Comparison of ENCODE assay signal across 13 cellular contexts in genomic region chr11:34068098-34068497, GRCh38. TPM values are rescaled to one million over a fixed set of nuclear protein-coding genes. Genes with fewer than 3 reads are reported as not detected.
A peak's percentile ranks its signal among the peaks of the same experiment; 100 is the strongest.
DNase-seq lines count a peak whose midpoint lies in the region; FAIRE-seq and TF ChIP-seq lines count a peak whose summit lies in the region.
"Had no signal": no experiment of that assay in that cellular context is flagged by ENCODE, and none has a peak within 500 bp of the region (broad histone marks: within the 10 kb centered on the region; RNA-seq: fewer than 3 reads in every experiment).

No MANE protein-coding gene starts in this region.

- intact Hi-C loops in prostate gland (cut with DNase I), result no loop called here

- H2AK5ac ChIP-seq in mesenchymal stem cell (ENCODE audit: low read length, severe bottlenecking), result no peak overlapping the region

- H3K4ac ChIP-seq in mesenchymal stem cell (ENCODE audit: low read depth in 1 of 2, low read length in 2 of 2), result no peak overlapping the region

- in situ Hi-C loops in brain microvascular endothelial cell (cut with HindIII; ENCODE audit: low pct_ligation_motif_present, low sequenced_read_pairs), result no loop called here

- no peak overlapping the region for H4K91ac ChIP-seq in mesenchymal stem cell (ENCODE audit: low read length)

- H3K18ac ChIP-seq in mesenchymal stem cell (ENCODE audit: low read depth in 1 of 2, low read length in 2 of 2), result peak overlapping the region in 1 of 2 experiments; percentile 39

- H3K36me3 ChIP-seq in brain microvascular endothelial cell (replicated peaks) (peaks cover 14% of the 10 kb centered on the region), mesenchymal stem cell (ENCODE audit: control insufficient read depth in 1 of 2, insufficient read depth in 2 of 2, low read depth in 1 of 2, low read length in 2 of 2) (peaks cover 15 to 59% of the 10 kb centered on the region in 2 experiments), prostate gland (no peaks in the 10 kb centered on the region), BE2C (peaks cover 7% of the 10 kb centered on the region)

- no peak overlapping the region for H2BK5ac ChIP-seq in mesenchymal stem cell (ENCODE audit: low read depth, low read length, poor library complexity, severe bottlenecking)

- no peak overlapping the region for H2AFZ ChIP-seq in mesenchymal stem cell (ENCODE audit: low read depth, low read length)

- H3K9ac ChIP-seq in mesenchymal stem cell (ENCODE audit: low read length), result no peak overlapping the region

- no peak for TF ChIP-seq CTCF in brain microvascular endothelial cell (IDR thresholded peaks at IDR 0.05; ENCODE audit: low read depth, low read length, missing control alignments)
- TF ChIP-seq CTCF in prostate gland (IDR thresholded peaks at IDR 0.05), result no peak
- TF ChIP-seq CTCF in BE2C (IDR thresholded peaks at IDR 0.05; ENCODE audit: low read depth, low read length), result no peak

- no peak overlapping the region for H4K8ac ChIP-seq in mesenchymal stem cell (ENCODE audit: low read length)

- no peaks in the 10 kb centered on the region for H3K79me1 ChIP-seq in mesenchymal stem cell (replicated peaks; ENCODE audit: low read length, poor library complexity, severe bottlenecking)

- WGBS in mesenchymal stem cell, result 95% methylated on average over 2 of the region's 2 CpGs
- 46% methylated on average over 2 of the region's 2 CpGs for WGBS in prostate gland

- H3K4me1 ChIP-seq in mesenchymal stem cell (ENCODE audit: control insufficient read depth, insufficient read depth, low read depth, low read length) (peaks cover 4% of the 10 kb centered on the region), prostate gland (replicated peaks) (peaks cover 6% of the 10 kb centered on the region), BE2C (no peaks in the 10 kb centered on the region; the same call in 1 of the 2 replicates)

- no peaks in the 10 kb centered on the region for H3K9me3 ChIP-seq in mesenchymal stem cell (ENCODE audit: control insufficient read depth, low read length)
- no peaks in the 10 kb centered on the region for H3K9me3 ChIP-seq in prostate gland
- no peaks in the 10 kb centered on the region for H3K9me3 ChIP-seq in BE2C

- H2BK12ac ChIP-seq in mesenchymal stem cell (ENCODE audit: low read length in 2 of 2), result no peak overlapping the region

- TF ChIP-seq POLR2A in prostate gland (IDR thresholded peaks at IDR 0.05), result no peak

- H3K27me3 ChIP-seq in brain microvascular endothelial cell (replicated peaks) (no peaks in the 10 kb centered on the region), mesenchymal stem cell (ENCODE audit: control insufficient read depth in 1 of 2, insufficient read depth in 1 of 2, low read length in 2 of 2) (no peaks in the 10 kb centered on the region), prostate gland (replicated peaks; ENCODE audit: insufficient read depth) (no peaks in the 10 kb centered on the region), BE2C (no peaks in the 10 kb centered on the region)

- H3K14ac ChIP-seq in mesenchymal stem cell (ENCODE audit: low read length in 2 of 2), result no peak overlapping the region

- H3K27ac ChIP-seq in brain microvascular endothelial cell (no peak overlapping the region), mesenchymal stem cell (ENCODE audit: low read length, poor library complexity, severe bottlenecking) (no peak overlapping the region), prostate gland (no peak overlapping the region)

- FAIRE-seq in HTR-8/SVneo (lab: Jason Lieb, UNC), result no peak
- FAIRE-seq: frontal cortex, urothelium cell line had no signal

- peak; percentile 10 for DNase-seq in DMS79 (lab: John Stamatoyannopoulos, UW)
- DNase-seq in LHCN-M2 (ENCODE audit: low read depth), result peak; percentile 48
- peak; percentile 55 for DNase-seq in brain microvascular endothelial cell
- peak; percentile 33 for DNase-seq in mesenchymal stem cell
- DNase-seq in effector CD8-positive, alpha-beta T cell (lab: John Stamatoyannopoulos, UW), result no peak
- no peak for DNase-seq in prostate gland (ENCODE audit: low spot score)
- no peak for DNase-seq in BE2C
- no peak for DNase-seq in HTR-8/SVneo (ENCODE audit: insufficient read length, low spot score)
- DNase-seq: activated CD4-positive, alpha-beta T cell treated with anti-CD3 and anti-CD28 coated beads, Interleukin-2, amount 50 U/mL, for 4 hours; NCI-H2171 treated with DMSO at 0.1 percent for 48 hours had no signal

- H3K4me3 ChIP-seq in brain microvascular endothelial cell (ENCODE audit: low read depth, low read length) (no peak overlapping the region), mesenchymal stem cell (ENCODE audit: insufficient read depth in 1 of 2, low read depth in 1 of 2, low read length in 2 of 2) (no peak overlapping the region), prostate gland (no peak overlapping the region), BE2C (ENCODE audit: low read depth, low read length) (no peak overlapping the region)
- H3K4me3 ChIP-seq: smooth muscle cell had no signal

- H2BK120ac ChIP-seq in mesenchymal stem cell (ENCODE audit: low read depth, low read length), result no peak overlapping the region

- H3K4me2 ChIP-seq in mesenchymal stem cell (ENCODE audit: low read length, poor library complexity, severe bottlenecking), result no peak overlapping the region
- H3K4me2 ChIP-seq: smooth muscle cell had no signal

- H3K23ac ChIP-seq in mesenchymal stem cell (ENCODE audit: low read length in 2 of 2), result no peak overlapping the region

- H2BK15ac ChIP-seq in mesenchymal stem cell (ENCODE audit: low read depth, poor library complexity, severe bottlenecking), result no peak overlapping the region

RNA-seq across cellular contexts. Expression of gene CAPRIN1, which starts 16.6 kb away (rescaled TPM):
- 218 and 260 TPM in 2 replicates for total RNA-seq in LHCN-M2 (2014; rRNA removed)
- polyA plus RNA-seq in LHCN-M2 (2012), result 114 TPM
- 155 TPM for polyA plus RNA-seq in mesenchymal stem cell (2013, experiment 1 of 2)
- 154 TPM for polyA plus RNA-seq in mesenchymal stem cell (2013, experiment 2 of 2)
- 100 to 1,000 TPM; 145 to 199 TPM for total RNA-seq in prostate gland
- 77.7 TPM for polyA plus RNA-seq in BE2C (2012; ENCODE audit: insufficient read depth, insufficient read length, low read depth)

RNA-seq across cellular contexts. Expression of gene NAT10, which starts 37.3 kb away (rescaled TPM):
- total RNA-seq in LHCN-M2 (2014; rRNA removed) (38.3 and 41.0 TPM in 2 replicates), prostate gland (10 to 100 TPM; 21.9 to 34.7 TPM)
- 28.3 TPM for polyA plus RNA-seq in LHCN-M2 (2012)
- 17.5 TPM for polyA plus RNA-seq in mesenchymal stem cell (2013, experiment 1 of 2)
- 14.3 TPM for polyA plus RNA-seq in mesenchymal stem cell (2013, experiment 2 of 2)
- 33.7 TPM for polyA plus RNA-seq in BE2C (2012; ENCODE audit: insufficient read depth, insufficient read length, low read depth)

Comparison
In these comparisons a context has a peak if more than half of its experiments do, and no peak if none do; other contexts are left out.
1. DNase-seq: peak in DMS79 (single experiment), LHCN-M2 (single experiment), brain microvascular endothelial cell (single experiment) and mesenchymal stem cell (single experiment); none in effector CD8-positive, alpha-beta T cell (single experiment), prostate gland (single experiment), BE2C (single experiment) and HTR-8/SVneo (single experiment).